ENCODE assay signal across 12 cellular contexts in genomic region chr14:42193426-42193766, GRCh38.
"Had no signal": no experiment of that assay in that cellular context is flagged by ENCODE, and none has a peak within 500 bp of the region (broad histone marks: within the 10 kb centered on the region; RNA-seq: fewer than 3 reads in every experiment).

No MANE protein-coding gene starts in this region.

- H3K27ac ChIP-seq: colonic mucosa, pancreas, WERI-Rb-1 had no signal

- H3K4me3 Mint-ChIP-seq: activated CD4-positive, alpha-beta T cell treated with anti-CD3 and anti-CD28 coated beads for 36 hours; activated T-helper 1 cell treated with anti-CD3 and anti-CD28 coated beads, Interleukin-12 subunit alpha, Interleukin-12 subunit beta, Interleukin-2, Interleukin-4 antibody, amounts not matched to agents 30 ng/mL and 10 ng/mL and 1 ng/mL, durations not matched to agents 14 hours and 24 hours and 36 hours; immature natural killer cell; memory B cell; neural crest cell; stimulated activated naive CD8-positive, alpha-beta T cell treated with anti-CD3 and anti-CD28 coated beads, Interleukin-15, amount 100 ng/mL, for 72 hours had no signal

- H3K36me3 ChIP-seq: colonic mucosa, pancreas, WERI-Rb-1 had no signal

- H3K4me1 Mint-ChIP-seq: activated CD4-positive, alpha-beta T cell treated with anti-CD3 and anti-CD28 coated beads for 36 hours; immature natural killer cell; memory B cell; stimulated activated naive CD8-positive, alpha-beta T cell treated with anti-CD3 and anti-CD28 coated beads, Interleukin-15, amount 100 ng/mL, for 72 hours had no signal

- DNase-seq: activated CD4-positive, alpha-beta T cell treated with anti-CD3 and anti-CD28 coated beads for 36 hours; activated naive CD4-positive, alpha-beta T cell; caudate nucleus; colonic mucosa; immature natural killer cell; pancreas; stimulated activated CD4-positive, alpha-beta T cell treated with anti-CD3 and anti-CD28 coated beads, Interleukin-4, amount 100 ng/mL, for 4 hours; stimulated activated naive CD8-positive, alpha-beta T cell treated with anti-CD3 and anti-CD28 coated beads, Interleukin-15, amount 100 ng/mL, for 72 hours; WERI-Rb-1 had no signal

- H3K36me3 Mint-ChIP-seq: immature natural killer cell, memory B cell had no signal

- H3K4me1 ChIP-seq: colonic mucosa, pancreas had no signal

- H3K27me3 ChIP-seq: colonic mucosa, pancreas had no signal

- H3K4me3 ChIP-seq: colonic mucosa, pancreas had no signal

- H3K9me3 Mint-ChIP-seq: neural crest cell had no signal

- ATAC-seq: activated CD4-positive, alpha-beta T cell treated with anti-CD3 and anti-CD28 coated beads for 36 hours; stimulated activated naive CD8-positive, alpha-beta T cell treated with anti-CD3 and anti-CD28 coated beads, Interleukin-15, amount 100 ng/mL, for 72 hours had no signal

- H3K27ac Mint-ChIP-seq: activated CD4-positive, alpha-beta T cell treated with anti-CD3 and anti-CD28 coated beads for 36 hours; activated T-helper 1 cell treated with anti-CD3 and anti-CD28 coated beads, Interleukin-12 subunit alpha, Interleukin-12 subunit beta, Interleukin-2, Interleukin-4 antibody, amounts not matched to agents 30 ng/mL and 10 ng/mL and 1 ng/mL, durations not matched to agents 14 hours and 24 hours and 36 hours; immature natural killer cell; memory B cell; stimulated activated naive CD8-positive, alpha-beta T cell treated with anti-CD3 and anti-CD28 coated beads, Interleukin-15, amount 100 ng/mL, for 72 hours had no signal

- H3K27me3 Mint-ChIP-seq: activated CD4-positive, alpha-beta T cell treated with anti-CD3 and anti-CD28 coated beads for 36 hours; memory B cell; stimulated activated naive CD8-positive, alpha-beta T cell treated with anti-CD3 and anti-CD28 coated beads, Interleukin-15, amount 100 ng/mL, for 72 hours had no signal

- H3K9me3 ChIP-seq: colonic mucosa, pancreas had no signal
